ENCODE assay signal across 29 cellular contexts in the genomic region with DNA sequence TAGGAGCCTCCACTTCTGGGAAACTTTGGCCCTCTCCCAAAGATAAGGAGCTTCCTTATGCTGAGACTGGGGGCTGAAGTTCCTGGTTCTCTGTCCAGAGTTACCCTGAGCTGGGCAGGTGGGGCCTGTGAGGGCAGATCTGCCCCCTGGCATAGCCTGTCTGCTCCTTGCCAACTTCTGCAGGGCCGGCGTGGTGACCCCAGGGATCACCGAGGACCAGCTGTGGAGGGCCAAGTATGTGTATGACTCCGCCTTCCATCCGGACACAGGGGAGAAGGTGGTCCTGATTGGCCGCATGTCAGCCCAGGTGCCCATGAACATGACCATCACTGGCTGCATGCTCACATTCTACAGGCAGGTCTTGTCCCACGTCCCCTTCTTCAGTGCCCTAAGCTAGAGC. TPM values are rescaled to one million over a fixed set of nuclear protein-coding genes. Genes with fewer than 3 reads are reported as not detected.
DNase-seq lines count a peak whose midpoint lies in the region; ATAC-seq, FAIRE-seq and TF ChIP-seq lines count a peak whose summit lies in the region.
"Had no signal": no experiment of that assay in that cellular context is flagged by ENCODE, and none has a peak within 500 bp of the region (broad histone marks: within the 10 kb centered on the region; RNA-seq: fewer than 3 reads in every experiment).

No MANE protein-coding gene starts in this region.

- peaks cover 51% of the 10 kb centered on the region for H4K20me1 ChIP-seq in osteoblast (ENCODE audit: insufficient read depth, low read length)
- no peaks in the 10 kb centered on the region for H4K20me1 ChIP-seq in H9 (ENCODE audit: control insufficient read depth, insufficient read depth, insufficient read length)

- WGBS in H9 (ENCODE audit: extremely low coverage, insufficient read length, low lambda C conversion rate): no CpG with 5 or more reads among the region's 7 CpGs

- no peak overlapping the region for H2BK15ac ChIP-seq in H9 (ENCODE audit: low read depth, low read length)

- H2BK5ac ChIP-seq in H9 (ENCODE audit: insufficient read length, low read length): no peak overlapping the region

- no peak overlapping the region for H3K4me3 ChIP-seq in H7 (ENCODE audit: insufficient read depth, low read depth, low read length)
- no peak overlapping the region for H3K4me3 ChIP-seq in kidney (ENCODE audit: low read length in 2 of 2)
- no peak overlapping the region for H3K4me3 ChIP-seq in osteoblast (ENCODE audit: insufficient read depth, low read length)
- H3K4me3 ChIP-seq: BLaER1, GM12878 had no signal

- FAIRE-seq in kidney (lab: Jason Lieb, UNC): no peak
- FAIRE-seq: A204.1, GM12878, GM12892, GM18507 had no signal

- peaks cover 13% of the 10 kb centered on the region for H3K23me2 ChIP-seq in H9 (ENCODE audit: insufficient read length, low read depth, low read length, poor library complexity, severe bottlenecking)

- peaks cover 80% of the 10 kb centered on the region for H3K27me3 Mint-ChIP-seq in H9 (ENCODE audit: low read depth)
- H3K27me3 Mint-ChIP-seq: CD4-positive, alpha-beta memory T cell had no signal

- H4K91ac ChIP-seq in H9 (ENCODE audit: insufficient read length, low read depth, low read length): no peak overlapping the region

- TF ChIP-seq CTCF in kidney (IDR thresholded peaks at IDR 0.05; ENCODE audit: borderline replicate concordance, extremely low read depth, insufficient read depth) (no peak), osteoblast (IDR thresholded peaks at IDR 0.05; ENCODE audit: extremely low read depth, low read depth, low read length) (no peak), H9 (conservative IDR thresholded peaks at IDR 0.05) (no peak)

- no peaks in the 10 kb centered on the region for H3K79me1 ChIP-seq in H9 (ENCODE audit: insufficient read depth, low read depth, low read length, poor library complexity, severe bottlenecking)

- intact Hi-C loops in kidney (cut with DNase I): no loop called here

- H3K4me3 Mint-ChIP-seq in stimulated activated effector memory CD8-positive, alpha-beta T cell treated with anti-CD3 and anti-CD28 coated beads, Interleukin-12 subunit alpha, Interleukin-12 subunit beta, amount 100 ng/mL, for 72 hours: no peak overlapping the region
- H3K4me3 Mint-ChIP-seq in H9: no peak overlapping the region
- H3K4me3 Mint-ChIP-seq: CD14-positive monocyte had no signal

- H2AFZ ChIP-seq in osteoblast (ENCODE audit: low read length): no peak overlapping the region
- H2AFZ ChIP-seq in H9 (ENCODE audit: low read length): no peak overlapping the region

- H3K27ac ChIP-seq in cingulate gyrus (ENCODE audit: low read depth, low read length) (peak overlapping the region; percentile 4), kidney (ENCODE audit: low read depth in 2 of 2, low read length in 2 of 2) (no peak overlapping the region), osteoblast (ENCODE audit: low read depth, low read length) (no peak overlapping the region), H9 (ENCODE audit: insufficient read length, low read depth, low read length) (no peak overlapping the region)
- H3K27ac ChIP-seq: BLaER1 had no signal

- H3K79me2 ChIP-seq in osteoblast (ENCODE audit: insufficient read depth, low read length) (peaks cover 46% of the 10 kb centered on the region), H9 (ENCODE audit: insufficient read depth, low read length) (no peaks in the 10 kb centered on the region)

- no peak overlapping the region for H2BK20ac ChIP-seq in H9 (ENCODE audit: low read depth, low read length, poor library complexity, severe bottlenecking)

- H3K4me1 ChIP-seq in kidney (ENCODE audit: control insufficient read depth in 1 of 2, insufficient read depth in 1 of 2, low read depth in 1 of 2, low read length in 2 of 2): peaks cover 5 to 13% of the 10 kb centered on the region in 2 donors
- H3K4me1 ChIP-seq in osteoblast (ENCODE audit: insufficient read depth, low read length): peaks cover 19% of the 10 kb centered on the region
- H3K4me1 ChIP-seq in H9 (ENCODE audit: insufficient read depth, low read length): no peaks in the 10 kb centered on the region

- no peak for ATAC-seq in stimulated activated effector memory CD8-positive, alpha-beta T cell treated with anti-CD3 and anti-CD28 coated beads, Interleukin-12 subunit alpha, Interleukin-12 subunit beta, amount 100 ng/mL, for 72 hours
- ATAC-seq in HG03565 (IDR thresholded peaks at IDR 0.05; ENCODE audit: unreplicated experiment) (no peak), HG02885 (IDR thresholded peaks at IDR 0.05; ENCODE audit: poor library complexity, unreplicated experiment) (no peak)
- ATAC-seq: GM12878 had no signal

- H2BK120ac ChIP-seq in H9 (ENCODE audit: low read depth, low read length, poor library complexity, severe bottlenecking): no peak overlapping the region

- no peak overlapping the region for H3K18ac ChIP-seq in H9 (ENCODE audit: insufficient read length, low read depth, low read length)

- no peak overlapping the region for H3T11ph ChIP-seq in H9 (ENCODE audit: low read length)

- no peak overlapping the region for H2AK5ac ChIP-seq in H9 (ENCODE audit: insufficient read length, low read length)

- H2BK12ac ChIP-seq in H9 (ENCODE audit: insufficient read length, low read depth, low read length): no peak overlapping the region

- no peaks in the 10 kb centered on the region for H3K9me3 Mint-ChIP-seq in stimulated activated effector memory CD8-positive, alpha-beta T cell treated with anti-CD3 and anti-CD28 coated beads, Interleukin-12 subunit alpha, Interleukin-12 subunit beta, amount 100 ng/mL, for 72 hours
- H3K9me3 Mint-ChIP-seq in H9: no peaks in the 10 kb centered on the region; a peak in 1 of 5 replicates
- H3K9me3 Mint-ChIP-seq: CD4-positive, alpha-beta memory T cell; CD4-positive, CD25-positive, alpha-beta regulatory T cell; CD8-positive, alpha-beta memory T cell had no signal

- no peak overlapping the region for H4K5ac ChIP-seq in H9 (ENCODE audit: insufficient read length, low read depth, low read length)

- no peak overlapping the region for H3K4ac ChIP-seq in H9 (ENCODE audit: low read depth, low read length)

- H3K9ac ChIP-seq in kidney (ENCODE audit: low read length in 2 of 2) (no peak overlapping the region), H9 (ENCODE audit: extremely low read depth, insufficient read length, low read length) (no peak overlapping the region)
- H3K9ac ChIP-seq: BLaER1 had no signal

- H3K4me2 ChIP-seq in osteoblast (ENCODE audit: insufficient read depth, low read length) (no peak overlapping the region), H9 (ENCODE audit: insufficient read depth, insufficient read length, low read length) (no peak overlapping the region)
- H3K4me2 ChIP-seq: BLaER1 had no signal

- no peak overlapping the region for H4K8ac ChIP-seq in H9 (replicated peaks; ENCODE audit: insufficient read length, low read depth, low read length)

- no peak overlapping the region for H3K23ac ChIP-seq in H9 (ENCODE audit: insufficient read length, low read depth, low read length)

- peaks cover 21% of the 10 kb centered on the region for H3K27me3 ChIP-seq in H7 (ENCODE audit: control insufficient read depth, insufficient read depth, low read length)
- H3K27me3 ChIP-seq in osteoblast (ENCODE audit: insufficient read depth, low read length): peaks cover 1% of the 10 kb centered on the region
- H3K27me3 ChIP-seq in H9 (ENCODE audit: insufficient read depth, low read length): peaks cover 4% of the 10 kb centered on the region; the same call in 1 of the 2 replicates
- H3K27me3 ChIP-seq: BE2C, BLaER1 had no signal

- H3K36me3 Mint-ChIP-seq in stimulated activated effector memory CD8-positive, alpha-beta T cell treated with anti-CD3 and anti-CD28 coated beads, Interleukin-12 subunit alpha, Interleukin-12 subunit beta, amount 100 ng/mL, for 72 hours: peaks cover 84% of the 10 kb centered on the region
- H3K36me3 Mint-ChIP-seq in H9 (ENCODE audit: insufficient read depth in 1 of 3, low read depth in 3 of 3): no peaks in the 10 kb centered on the region

- no peaks in the 10 kb centered on the region for H3K36me3 ChIP-seq in H7 (replicated peaks; ENCODE audit: control insufficient read depth, insufficient read depth, low read length)
- peaks cover 19 to 27% of the 10 kb centered on the region in 2 donors for H3K36me3 ChIP-seq in kidney (ENCODE audit: control insufficient read depth in 1 of 2, insufficient read depth in 2 of 2, low read length in 2 of 2)
- peaks cover 57% of the 10 kb centered on the region for H3K36me3 ChIP-seq in osteoblast (ENCODE audit: insufficient read depth, low read length)
- H3K36me3 ChIP-seq: BE2C had no signal

- H3K14ac ChIP-seq in H9 (ENCODE audit: insufficient read depth, low read length): no peak overlapping the region

- peaks cover 19% of the 10 kb centered on the region for H3K4me1 Mint-ChIP-seq in stimulated activated effector memory CD8-positive, alpha-beta T cell treated with anti-CD3 and anti-CD28 coated beads, Interleukin-12 subunit alpha, Interleukin-12 subunit beta, amount 100 ng/mL, for 72 hours
- H3K4me1 Mint-ChIP-seq in H9: peaks cover 14 to 25% of the 10 kb centered on the region in 2 experiments

- no peak overlapping the region for H3K27ac Mint-ChIP-seq in stimulated activated effector memory CD8-positive, alpha-beta T cell treated with anti-CD3 and anti-CD28 coated beads, Interleukin-12 subunit alpha, Interleukin-12 subunit beta, amount 100 ng/mL, for 72 hours
- no peak overlapping the region for H3K27ac Mint-ChIP-seq in H9

- no peak overlapping the region for H3K56ac ChIP-seq in H9 (ENCODE audit: insufficient read length, low read depth, low read length)

- H3K9me3 ChIP-seq in kidney (ENCODE audit: control insufficient read depth in 1 of 2, low read length in 2 of 2) (no peaks in the 10 kb centered on the region), osteoblast (ENCODE audit: low read depth, low read length) (no peaks in the 10 kb centered on the region), H9 (ENCODE audit: control insufficient read depth, low read depth, low read length) (no peaks in the 10 kb centered on the region)
- H3K9me3 ChIP-seq: BE2C, BLaER1 had no signal

- DNase-seq in H7 (peak; percentile 28), kidney (peak; percentile 67), osteoblast (ENCODE audit: insufficient read length, low spot score, missing footprints) (peak; percentile 44), H9 (no peak)
- DNase-seq in stimulated activated effector memory CD8-positive, alpha-beta T cell treated with anti-CD3 and anti-CD28 coated beads, Interleukin-12 subunit alpha, Interleukin-12 subunit beta, amount 100 ng/mL, for 72 hours (ENCODE audit: low spot score in 2 of 2): no peak
- DNase-seq: 8988T; ACHN; BE2C; C1 segment of cervical spinal cord; CD4-positive, alpha-beta memory T cell; CD4-positive, CD25-positive, alpha-beta regulatory T cell; CD8-positive, alpha-beta memory T cell; COR-L47; DMS 273 treated with DMSO at 0.1 percent for 48 hours; DMS153; DMS53; DMS79; DND-41; EL; GDM1 had no signal

RNA-seq across cellular contexts. Expression of gene SFXN3, which starts 4.3 kb away (rescaled TPM):
- 4.1 and 5.6 TPM in 2 replicates for total RNA-seq in H7 (2014; rRNA removed; shearing (Covaris generic))
- total RNA-seq in kidney (51.6 TPM), osteoblast (103 and 106 TPM in 2 replicates), H9 (2021) (2.8 and 3.4 TPM in 2 replicates)
- 23.3 TPM for polyA plus RNA-seq in kidney (ENCODE audit: insufficient read depth, low read depth, low replicate concordance)

RNA-seq across cellular contexts. Expression of gene PDZD7, which starts 4.4 kb away (rescaled TPM):
- total RNA-seq in H7 (2014; rRNA removed; shearing (Covaris generic)): 2.3 and 5.1 TPM in 2 replicates
- total RNA-seq in kidney (1.6 TPM), osteoblast (0.72 and 1.2 TPM in 2 replicates), H9 (2021) (1.7 and 2.0 TPM in 2 replicates)
- polyA plus RNA-seq in kidney (ENCODE audit: insufficient read depth, low read depth, low replicate concordance): 1.9 TPM
- total RNA-seq: GM12878 had no signal
- polyA plus RNA-seq: CD14-positive monocyte had no signal

RNA-seq across cellular contexts. Expression of gene KAZALD1, which starts 26.5 kb away (rescaled TPM):
- total RNA-seq in H7 (2014; rRNA removed; shearing (Covaris generic)): 11.9 and 22.0 TPM in 2 replicates
- total RNA-seq in kidney (9.8 TPM), osteoblast (26.4 and 30.1 TPM in 2 replicates), H9 (2021) (2.9 and 3.6 TPM in 2 replicates)
- 9.7 TPM for polyA plus RNA-seq in kidney (ENCODE audit: insufficient read depth, low read depth, low replicate concordance)
- total RNA-seq: CD4-positive, alpha-beta memory T cell; CD4-positive, CD25-positive, alpha-beta regulatory T cell had no signal
- polyA plus RNA-seq: CD4-positive, alpha-beta memory T cell; CD8-positive, alpha-beta memory T cell had no signal

RNA-seq across cellular contexts. Expression of gene LZTS2, which starts 35.7 kb away (rescaled TPM):
- 107 and 108 TPM in 2 replicates for total RNA-seq in H7 (2014; rRNA removed; shearing (Covaris generic))
- total RNA-seq in kidney: 54.7 TPM
- polyA plus RNA-seq in kidney (ENCODE audit: insufficient read depth, low read depth, low replicate concordance): 47.3 TPM
- total RNA-seq in osteoblast: 117 and 127 TPM in 2 replicates
- 69.1 and 71.3 TPM in 2 replicates for total RNA-seq in H9 (2021)

RNA-seq across cellular contexts. Expression of gene TWNK, which starts 48.0 kb away (rescaled TPM):
- 16.0 and 19.2 TPM in 2 replicates for total RNA-seq in H7 (2014; rRNA removed; shearing (Covaris generic))
- total RNA-seq in kidney (8.9 TPM), osteoblast (3.2 and 3.3 TPM in 2 replicates), H9 (2021) (38.7 and 41.7 TPM in 2 replicates)
- 3.8 TPM for polyA plus RNA-seq in kidney (ENCODE audit: insufficient read depth, low read depth, low replicate concordance)

Comparison
In these comparisons a context has a peak if more than half of its experiments do, and no peak if none do; other contexts are left out.
1. DNase-seq: peak in H7 (single experiment), kidney (single experiment) and osteoblast (single experiment); none in stimulated activated effector memory CD8-positive, alpha-beta T cell treated with anti-CD3 and anti-CD28 coated beads, Interleukin-12 subunit alpha, Interleukin-12 subunit beta, amount 100 ng/mL, for 72 hours (0 of 2) and H9 (single experiment).